ENCODE assay signal across 16 cellular contexts in the genomic region with DNA sequence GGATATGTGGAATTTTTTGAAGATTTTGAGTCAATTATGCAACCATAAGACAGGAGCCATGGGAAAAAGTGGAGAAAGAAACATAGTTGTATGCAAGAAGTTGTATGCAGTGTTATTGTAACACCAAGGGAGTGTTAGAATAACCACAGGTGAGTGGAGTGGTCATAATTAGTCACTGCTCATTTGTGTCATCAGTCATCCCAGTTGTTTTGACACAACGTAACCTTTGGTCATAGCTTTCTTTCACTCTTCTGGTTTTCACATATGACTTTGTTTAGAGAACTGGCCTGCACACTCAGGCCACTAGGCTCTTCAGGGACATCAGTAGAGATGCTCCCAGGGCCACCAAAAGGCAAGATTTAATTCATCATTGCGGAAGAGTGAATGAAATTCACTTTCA.
DNase-seq lines count a peak whose midpoint lies in the region; ATAC-seq, FAIRE-seq and TF ChIP-seq lines count a peak whose summit lies in the region.
"Had no signal": no experiment of that assay in that cellular context is flagged by ENCODE, and none has a peak within 500 bp of the region (broad histone marks: within the 10 kb centered on the region; RNA-seq: fewer than 3 reads in every experiment).

No MANE protein-coding gene starts in this region.

- TF ChIP-seq POLR2A in GM12878 (IDR thresholded peaks at IDR 0.05; ENCODE audit: low read depth, low read length): no peak

- peaks cover 4% of the 10 kb centered on the region; the same call in 1 of the 2 replicates for H3K4me1 ChIP-seq in GM12878 (ENCODE audit: control insufficient read depth, insufficient read depth, low read length)
- H3K4me1 ChIP-seq: testis had no signal

- no peak overlapping the region for H3K4me3 ChIP-seq in GM06990 (replicated peaks; ENCODE audit: low read depth, low read length)
- no peak overlapping the region for H3K4me3 ChIP-seq in GM12878
- H3K4me3 ChIP-seq: gastroesophageal sphincter, testis had no signal

- TF ChIP-seq CTCF in GM06990 (IDR thresholded peaks at IDR 0.05; ENCODE audit: insufficient read depth, low read length, poor library complexity, severe bottlenecking) (no peak), GM12878 (IDR thresholded peaks at IDR 0.05 in 2 of 3, conservative IDR thresholded peaks at IDR 0.05 in 1 of 3; ENCODE audit: control insufficient read depth in 2 of 3, extremely low read depth in 1 of 3, insufficient read depth in 1 of 3, low read depth in 3 of 3, low read length in 3 of 3) (no peak)

- RAD21 ChIA-PET in GM12878 (lab: Charles Lee; ENCODE audit: unreplicated experiment): interaction anchor here (0.8 to 1.0 kb wide), 4 partner anchors 9 to 153 kb away, joined by 3 read pairs; no protein-coding TSS in a partner anchor

- no peaks in the 10 kb centered on the region for H4K20me1 ChIP-seq in GM12878 (ENCODE audit: control insufficient read depth, insufficient read depth)

- BruUV-seq in GM12878 (replicated peaks; lab: Mats Ljungman, UMichigan): no TSS peak

- no peaks in the 10 kb centered on the region; the same call in 2 of the 3 replicates for H3K9me3 ChIP-seq in GM12878 (replicated peaks; ENCODE audit: control insufficient read depth, insufficient read depth, low read length)
- H3K9me3 ChIP-seq: testis had no signal

- H3K27me3 ChIP-seq in GM06990 (replicated peaks; ENCODE audit: control insufficient read depth, insufficient read depth, low read length) (no peaks in the 10 kb centered on the region), GM12878 (replicated peaks in 1 of 2; ENCODE audit: control insufficient read depth in 2 of 2, insufficient read depth in 2 of 2, low read length in 1 of 2) (no peaks in the 10 kb centered on the region)
- H3K27me3 ChIP-seq: gastroesophageal sphincter, testis had no signal

- H3K36me3 ChIP-seq in GM06990 (ENCODE audit: control insufficient read depth, insufficient read depth, low read length) (no peaks in the 10 kb centered on the region), GM12878 (ENCODE audit: control insufficient read depth in 2 of 2, insufficient read depth in 2 of 2, low read length in 1 of 2) (no peaks in the 10 kb centered on the region)
- H3K36me3 ChIP-seq: gastroesophageal sphincter had no signal

- peak; percentile 14 for DNase-seq in GM06990 (ENCODE audit: extremely low read depth, insufficient read length)
- DNase-seq in GM12878 (ENCODE audit: low read depth, low spot score): peak; percentile 19
- DNase-seq in inferior parietal cortex (ENCODE audit: extremely low spot score): no peak
- DNase-seq in DMS 273 treated with DMSO at 0.1 percent for 48 hours (lab: John Stamatoyannopoulos, UW): no peak
- DNase-seq in NCI-H345 (lab: John Stamatoyannopoulos, UW): no peak
- no peak for DNase-seq in KBM-7
- DNase-seq: C1 segment of cervical spinal cord; effector memory CD4-positive, alpha-beta T cell; kidney glomerular epithelial cell; naive thymus-derived CD8-positive, alpha-beta T cell; NCI-H446 treated with DMSO at 0.1 percent for 48 hours; RPMI8226; testis had no signal

- no peak overlapping the region for H3K4me2 ChIP-seq in GM12878 (ENCODE audit: control insufficient read depth, insufficient read depth)

- POLR2A ChIA-PET in GM12878 (lab: Charles Lee): no interaction called here

- FAIRE-seq in GM12878 (lab: Jason Lieb, UNC): no peak

- H2AFZ ChIP-seq in GM12878 (ENCODE audit: control insufficient read depth, low read depth, low read length): no peak overlapping the region

- SMC1A ChIA-PET in GM12878 (lab: Charles Lee; ENCODE audit: uncharacterized antibody, unreplicated experiment): interaction anchor here (0.6 to 8.2 kb wide), 8 partner anchors 16 to 217 kb away, joined by 3 to 55 read pairs (median 4); no protein-coding TSS in a partner anchor

- CTCF ChIA-PET in GM12878 (lab: Yijun Ruan, JAX): interaction anchor here (0.8 to 1.6 kb wide), 3 partner anchors 10 to 171 kb away, joined by 3 to 4 read pairs (median 3); no protein-coding TSS in a partner anchor

- H3K27ac ChIP-seq in GM12878 (ENCODE audit: control insufficient read depth, insufficient read depth): no peak overlapping the region
- H3K27ac ChIP-seq: gastroesophageal sphincter, testis had no signal

- TF ChIP-seq EP300 in GM12878 (IDR thresholded peaks at IDR 0.05; ENCODE audit: borderline replicate concordance in 1 of 2, control insufficient read depth in 1 of 2, low read depth in 2 of 2, low read length in 2 of 2): peak in 1 of 2 experiments; percentile 58; a peak in 2 of 4 replicates

- WGBS in GM12878 (ENCODE audit: insufficient coverage, insufficient replicate concordance, low lambda C conversion rate, missing lambda C conversion rate): 65% methylated on average over 2 of the region's 2 CpGs

- in situ Hi-C loops in GM12878 (cut with MboI): no loop called here
- in situ Hi-C loops in KBM-7 (cut with MboI; ENCODE audit: low pct_unique_long_range_greater_than_20kb, low sequenced_read_pairs): no loop called here

- intact Hi-C loops in GM12878 (cut with micrococcal nuclease; ENCODE audit: unreplicated experiment): no loop called here

- ATAC-seq in GM18858 (IDR thresholded peaks at IDR 0.05; ENCODE audit: unreplicated experiment): peak; percentile 74
- ATAC-seq in HG03280 (IDR thresholded peaks at IDR 0.05; ENCODE audit: unreplicated experiment): peak; percentile 53
- ATAC-seq in GM12878: peak; percentile 90
- ATAC-seq: gastroesophageal sphincter; naive thymus-derived CD8-positive, alpha-beta T cell had no signal

- H3K79me2 ChIP-seq in GM12878 (ENCODE audit: control insufficient read depth, insufficient read depth, low read length): no peaks in the 10 kb centered on the region

- no peak overlapping the region for H3K9ac ChIP-seq in GM12878 (ENCODE audit: control insufficient read depth, insufficient read depth, low read length)

- no peak for TF ChIP-seq RAD21 in GM12878 (IDR thresholded peaks at IDR 0.05; ENCODE audit: insufficient read depth, low read depth, low read length)

TF ChIP-seq in GM12878, 131 proteins besides CTCF, POLR2A, EP300 and RAD21 (continues in another document):
- TF ChIP-seq, protein P1, sequence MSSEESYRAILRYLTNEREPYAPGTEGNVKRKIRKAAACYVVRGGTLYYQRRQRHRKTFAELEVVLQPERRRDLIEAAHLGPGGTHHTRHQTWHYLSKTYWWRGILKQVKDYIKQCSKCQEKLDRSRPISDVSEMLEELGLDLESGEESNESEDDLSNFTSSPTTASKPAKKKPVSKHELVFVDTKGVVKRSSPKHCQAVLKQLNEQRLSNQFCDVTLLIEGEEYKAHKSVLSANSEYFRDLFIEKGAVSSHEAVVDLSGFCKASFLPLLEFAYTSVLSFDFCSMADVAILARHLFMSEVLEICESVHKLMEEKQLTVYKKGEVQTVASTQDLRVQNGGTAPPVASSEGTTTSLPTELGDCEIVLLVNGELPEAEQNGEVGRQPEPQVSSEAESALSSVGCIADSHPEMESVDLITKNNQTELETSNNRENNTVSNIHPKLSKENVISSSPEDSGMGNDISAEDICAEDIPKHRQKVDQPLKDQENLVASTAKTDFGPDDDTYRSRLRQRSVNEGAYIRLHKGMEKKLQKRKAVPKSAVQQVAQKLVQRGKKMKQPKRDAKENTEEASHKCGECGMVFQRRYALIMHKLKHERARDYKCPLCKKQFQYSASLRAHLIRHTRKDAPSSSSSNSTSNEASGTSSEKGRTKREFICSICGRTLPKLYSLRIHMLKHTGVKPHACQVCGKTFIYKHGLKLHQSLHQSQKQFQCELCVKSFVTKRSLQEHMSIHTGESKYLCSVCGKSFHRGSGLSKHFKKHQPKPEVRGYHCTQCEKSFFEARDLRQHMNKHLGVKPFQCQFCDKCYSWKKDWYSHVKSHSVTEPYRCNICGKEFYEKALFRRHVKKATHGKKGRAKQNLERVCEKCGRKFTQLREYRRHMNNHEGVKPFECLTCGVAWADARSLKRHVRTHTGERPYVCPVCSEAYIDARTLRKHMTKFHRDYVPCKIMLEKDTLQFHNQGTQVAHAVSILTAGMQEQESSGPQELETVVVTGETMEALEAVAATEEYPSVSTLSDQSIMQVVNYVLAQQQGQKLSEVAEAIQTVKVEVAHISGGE (CRISPR knock-in tag; IDR thresholded peaks at IDR 0.05): no peak
- TF ChIP-seq HDGF (IDR thresholded peaks at IDR 0.05) (no peak), RCOR1 (conservative IDR thresholded peaks at IDR 0.05; ENCODE audit: low read depth, low read length) (no peak), ATF7 (IDR thresholded peaks at IDR 0.05; ENCODE audit: low read depth) (peak; percentile 69), SUPT20H (IDR thresholded peaks at IDR 0.05; ENCODE audit: borderline replicate concordance, control insufficient read depth, low read depth, low read length) (no peak), IKZF2 (IDR thresholded peaks at IDR 0.05) (peak; percentile 38 to 75; a peak in 3 of 4 replicates), ZBED1 (IDR thresholded peaks at IDR 0.05; ENCODE audit: borderline replicate concordance) (no peak), CREM (IDR thresholded peaks at IDR 0.05; ENCODE audit: low read depth) (peak; percentile 48; the same call in 1 of the 2 replicates)
- TF ChIP-seq, protein P2, sequence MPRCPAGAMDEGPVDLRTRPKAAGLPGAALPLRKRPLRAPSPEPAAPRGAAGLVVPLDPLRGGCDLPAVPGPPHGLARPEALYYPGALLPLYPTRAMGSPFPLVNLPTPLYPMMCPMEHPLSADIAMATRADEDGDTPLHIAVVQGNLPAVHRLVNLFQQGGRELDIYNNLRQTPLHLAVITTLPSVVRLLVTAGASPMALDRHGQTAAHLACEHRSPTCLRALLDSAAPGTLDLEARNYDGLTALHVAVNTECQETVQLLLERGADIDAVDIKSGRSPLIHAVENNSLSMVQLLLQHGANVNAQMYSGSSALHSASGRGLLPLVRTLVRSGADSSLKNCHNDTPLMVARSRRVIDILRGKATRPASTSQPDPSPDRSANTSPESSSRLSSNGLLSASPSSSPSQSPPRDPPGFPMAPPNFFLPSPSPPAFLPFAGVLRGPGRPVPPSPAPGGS (IDR thresholded peaks at IDR 0.05; ENCODE audit: borderline replicate concordance, insufficient read depth, low read depth, low read length, poor library complexity, severe bottlenecking): no peak
- TF ChIP-seq, protein P3, sequence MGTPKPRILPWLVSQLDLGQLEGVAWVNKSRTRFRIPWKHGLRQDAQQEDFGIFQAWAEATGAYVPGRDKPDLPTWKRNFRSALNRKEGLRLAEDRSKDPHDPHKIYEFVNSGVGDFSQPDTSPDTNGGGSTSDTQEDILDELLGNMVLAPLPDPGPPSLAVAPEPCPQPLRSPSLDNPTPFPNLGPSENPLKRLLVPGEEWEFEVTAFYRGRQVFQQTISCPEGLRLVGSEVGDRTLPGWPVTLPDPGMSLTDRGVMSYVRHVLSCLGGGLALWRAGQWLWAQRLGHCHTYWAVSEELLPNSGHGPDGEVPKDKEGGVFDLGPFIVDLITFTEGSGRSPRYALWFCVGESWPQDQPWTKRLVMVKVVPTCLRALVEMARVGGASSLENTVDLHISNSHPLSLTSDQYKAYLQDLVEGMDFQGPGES (IDR thresholded peaks at IDR 0.05): no peak

Comparison
In these comparisons a context has a peak if more than half of its experiments do, and no peak if none do; other contexts are left out.
1. DNase-seq: peak in GM06990 (single experiment) and GM12878 (single experiment); none in inferior parietal cortex (single experiment), DMS 273 treated with DMSO at 0.1 percent for 48 hours (single experiment), NCI-H345 (single experiment) and KBM-7 (single experiment).
2. Peak in every context shown above with its lines, with median percentiles within 50 percentile points of each other: ATAC-seq.